Comparison of ENCODE assay signal across 22 cellular contexts in genomic region chr15:100985401-100985800, GRCh38.
"Had no signal": no experiment of that assay in that cellular context is flagged by ENCODE, and none has a peak within 500 bp of the region (broad histone marks: within the 10 kb centered on the region; RNA-seq: fewer than 3 reads in every experiment).

No MANE protein-coding gene starts in this region.

- H3K4me3 ChIP-seq: ascending aorta, cardiac muscle cell, esophagus muscularis mucosa, left ventricle myocardium inferior, pancreas, prostate gland, skin epidermis, thoracic aorta, uterus had no signal

- H3K36me3 ChIP-seq: cardiac muscle cell, pancreas, prostate gland, thoracic aorta, uterus had no signal

- H3K27me3 ChIP-seq: ascending aorta, cardiac muscle cell, esophagus muscularis mucosa, pancreas, uterus had no signal

- H3K4me1 ChIP-seq: ascending aorta, esophagus muscularis mucosa, left ventricle myocardium inferior, uterus had no signal

- DNase-seq: activated CD4-positive, alpha-beta T cell treated with anti-CD3 and anti-CD28 coated beads for 4 hours; activated CD4-positive, alpha-beta T cell treated with anti-CD3 and anti-CD28 coated beads, Interleukin-2, amount 50 U/mL, for 4 hours; activated CD8-positive, alpha-beta memory T cell treated with anti-CD3 and anti-CD28 coated beads for 24 hours; activated effector memory CD4-positive, alpha-beta T cell treated with anti-CD3 and anti-CD28 coated beads, Interleukin-2, amount 50 U/mL, for 16 hours; activated naive CD4-positive, alpha-beta T cell treated with anti-CD3 and anti-CD28 coated beads for 36 hours; activated naive CD8-positive, alpha-beta T cell treated with anti-CD3 and anti-CD28 coated beads, Interleukin-2, amount 10 ng/mL, durations not matched to agents 7 days and 5 days; cerebellar nuclear complex; cortex of kidney; left ventricle myocardium inferior; naive B cell; nucleus accumbens; pancreas; retina; stimulated activated CD4-positive, alpha-beta T cell treated with anti-CD3 and anti-CD28 coated beads, Interleukin-12 subunit alpha, Interleukin-12 subunit beta, amount 100 ng/mL, for 4 hours; stimulated activated CD4-positive, alpha-beta T cell treated with anti-CD3 and anti-CD28 coated beads, Interleukin-4, amount 100 ng/mL, for 1 hour; uterus had no signal

- H3K27ac ChIP-seq: ascending aorta, cardiac muscle cell, esophagus muscularis mucosa, left ventricle myocardium inferior, pancreas, prostate gland, thoracic aorta, uterus had no signal

- H3K9me3 ChIP-seq: ascending aorta, esophagus muscularis mucosa, pancreas, prostate gland, thoracic aorta, uterus had no signal

- ATAC-seq: pancreas had no signal
